25 cellular contexts compared by ENCODE assay signal in genomic region chr12:92414383-92415065, GRCh38.
DNase-seq lines count a peak whose midpoint lies in the region; ATAC-seq, FAIRE-seq and TF ChIP-seq lines count a peak whose summit lies in the region.
"Had no signal": no experiment of that assay in that cellular context is flagged by ENCODE, and none has a peak within 500 bp of the region (broad histone marks: within the 10 kb centered on the region; RNA-seq: fewer than 3 reads in every experiment).

No MANE protein-coding gene starts in this region.

- no peak for ATAC-seq in activated T-helper 17 cell treated with anti-CD3 and anti-CD28 coated beads, Interleukin-2, amount 50 U/mL, for 72 hours (replicated peaks)
- ATAC-seq in HG03280 (IDR thresholded peaks at IDR 0.05; ENCODE audit: unreplicated experiment) (no peak), GM18520 (IDR thresholded peaks at IDR 0.05; ENCODE audit: unreplicated experiment) (no peak)
- ATAC-seq: HepG2; stimulated activated naive CD8-positive, alpha-beta T cell treated with anti-CD3 and anti-CD28 coated beads, Interleukin-15, amount 100 ng/mL, for 72 hours had no signal

- H3K27ac Mint-ChIP-seq in activated T-helper 17 cell treated with anti-CD3 and anti-CD28 coated beads, Interleukin-2, amount 50 U/mL, for 72 hours, result peak overlapping the region; percentile 10
- H3K27ac Mint-ChIP-seq: stimulated activated naive CD8-positive, alpha-beta T cell treated with anti-CD3 and anti-CD28 coated beads, Interleukin-15, amount 100 ng/mL, for 72 hours; T-helper 1 cell treated with Interleukin-12 subunit alpha and Interleukin-12 subunit beta and Interleukin-4 antibody, amounts not matched to agents 30 μg/mL and 1 μg/mL, for 36 hours had no signal

- H3K4me3 ChIP-seq in choroid plexus epithelial cell (ENCODE audit: low read depth, low read length) (no peak overlapping the region), keratinocyte (ENCODE audit: control insufficient read depth in 2 of 3, extremely low read depth in 1 of 3, insufficient read depth in 2 of 3, low read depth in 1 of 3, low read length in 3 of 3) (no peak overlapping the region), skeletal muscle tissue (ENCODE audit: low read length in 3 of 3) (no peak overlapping the region)
- H3K4me3 ChIP-seq: HAP-1, transverse colon had no signal

- H3K79me2 ChIP-seq in keratinocyte (ENCODE audit: control insufficient read depth, insufficient read depth, low read length), result no peaks in the 10 kb centered on the region

- H3K4me2 ChIP-seq in keratinocyte (ENCODE audit: control insufficient read depth, extremely low read depth, insufficient read depth, low read depth, low read length), result no peak overlapping the region

- H3K27ac ChIP-seq in keratinocyte (ENCODE audit: control insufficient read depth, insufficient read depth, low read length) (no peak overlapping the region), skeletal muscle tissue (ENCODE audit: low read depth, low read length) (peak overlapping the region; percentile 29)
- H3K27ac ChIP-seq: HL-60, transverse colon, WERI-Rb-1 had no signal

- no peaks in the 10 kb centered on the region for H3K9me1 ChIP-seq in keratinocyte (ENCODE audit: control insufficient read depth, extremely low read depth, insufficient read depth, low read length)

- peaks cover 4% of the 10 kb centered on the region for H3K9me3 Mint-ChIP-seq in activated T-helper 17 cell treated with anti-CD3 and anti-CD28 coated beads, Interleukin-2, amount 50 U/mL, for 72 hours
- H3K9me3 Mint-ChIP-seq: central memory CD8-positive, alpha-beta T cell; T-helper 1 cell treated with Interleukin-12 subunit alpha and Interleukin-12 subunit beta and Interleukin-4 antibody, amounts not matched to agents 30 μg/mL and 1 μg/mL, for 36 hours had no signal

- H3K27me3 Mint-ChIP-seq in activated T-helper 17 cell treated with anti-CD3 and anti-CD28 coated beads, Interleukin-2, amount 50 U/mL, for 72 hours, result no peaks in the 10 kb centered on the region
- H3K27me3 Mint-ChIP-seq: CD4-positive, alpha-beta memory T cell; central memory CD8-positive, alpha-beta T cell; stimulated activated naive CD8-positive, alpha-beta T cell treated with anti-CD3 and anti-CD28 coated beads, Interleukin-15, amount 100 ng/mL, for 72 hours had no signal

- dilution Hi-C loops in keratinocyte (cut with MboI; ENCODE audit: extremely low pct_ligation_motif_present, low sequenced_read_pairs), result no loop called here

- H3K27me3 ChIP-seq in keratinocyte (ENCODE audit: control insufficient read depth, extremely low read depth, insufficient read depth, low read length), result no peaks in the 10 kb centered on the region
- no peaks in the 10 kb centered on the region for H3K27me3 ChIP-seq in skeletal muscle tissue (ENCODE audit: control insufficient read depth in 3 of 3, insufficient read depth in 3 of 3, low read length in 3 of 3)
- H3K27me3 ChIP-seq: transverse colon had no signal

- H3K4me1 ChIP-seq in keratinocyte (ENCODE audit: control insufficient read depth, extremely low read depth, insufficient read depth, low read length), result no peaks in the 10 kb centered on the region
- peaks cover 11 to 13% (median 12%) of the 10 kb centered on the region in 3 donors for H3K4me1 ChIP-seq in skeletal muscle tissue (ENCODE audit: control insufficient read depth in 3 of 3, insufficient read depth in 3 of 3, low read length in 3 of 3)
- H3K4me1 ChIP-seq: HAP-1 had no signal

- peak overlapping the region; percentile 55 for H2AFZ ChIP-seq in keratinocyte (ENCODE audit: control insufficient read depth, low read length)

- FAIRE-seq in keratinocyte (lab: Jason Lieb, UNC), result no peak
- FAIRE-seq: HepG2, RCC 7860 had no signal

- H4K20me1 ChIP-seq in keratinocyte (ENCODE audit: control insufficient read depth, extremely low read depth, insufficient read depth, low read length), result no peaks in the 10 kb centered on the region

- H3K36me3 Mint-ChIP-seq in activated T-helper 17 cell treated with anti-CD3 and anti-CD28 coated beads, Interleukin-2, amount 50 U/mL, for 72 hours (ENCODE audit: low read depth), result no peaks in the 10 kb centered on the region
- H3K36me3 Mint-ChIP-seq: CD4-positive, alpha-beta memory T cell had no signal

- peaks cover 8% of the 10 kb centered on the region for H3K4me1 Mint-ChIP-seq in activated T-helper 17 cell treated with anti-CD3 and anti-CD28 coated beads, Interleukin-2, amount 50 U/mL, for 72 hours
- H3K4me1 Mint-ChIP-seq: central memory CD8-positive, alpha-beta T cell had no signal

- peak; percentile 65 for DNase-seq in choroid plexus epithelial cell (ENCODE audit: low read depth)
- no peak for DNase-seq in keratinocyte (ENCODE audit: low read depth, low spot score)
- no peak for DNase-seq in NCI-H1694 (lab: John Stamatoyannopoulos, UW)
- no peak for DNase-seq in DMS 273 treated with DMSO at 0.1 percent for 48 hours (lab: John Stamatoyannopoulos, UW)
- DNase-seq: activated CD8-positive, alpha-beta memory T cell treated with anti-CD3 and anti-CD28 coated beads, Interleukin-2, amount 50 U/mL, for 48 hours; activated gamma-delta T cell; CD4-positive, alpha-beta memory T cell; erythroblast; GDM1; NCI-H1417; NCI-H510A; stimulated activated CD4-positive, alpha-beta T cell treated with anti-CD3 and anti-CD28 coated beads, Interleukin-4, amount 100 ng/mL, for 1 hour; stimulated activated naive CD8-positive, alpha-beta T cell treated with anti-CD3 and anti-CD28 coated beads, Interleukin-15, amount 100 ng/mL, for 72 hours; transverse colon; WERI-Rb-1 had no signal

- H3K9me3 ChIP-seq in keratinocyte (ENCODE audit: control insufficient read depth, low read depth, low read length), result no peaks in the 10 kb centered on the region
- no peaks in the 10 kb centered on the region for H3K9me3 ChIP-seq in skeletal muscle tissue (ENCODE audit: control insufficient read depth in 3 of 3, low read length in 3 of 3)
- H3K9me3 ChIP-seq: HAP-1, transverse colon had no signal

- TF ChIP-seq CTCF in choroid plexus epithelial cell (conservative IDR thresholded peaks at IDR 0.05; ENCODE audit: low read depth, low read length), result no peak
- TF ChIP-seq CTCF in keratinocyte (optimal IDR thresholded peaks at IDR 0.05 in 1 of 3, IDR thresholded peaks at IDR 0.05 in 1 of 3, conservative IDR thresholded peaks at IDR 0.05 in 1 of 3; ENCODE audit: extremely low read depth in 1 of 3, insufficient read depth in 2 of 3, low read length in 3 of 3), result no peak

- H3K36me3 ChIP-seq in keratinocyte (ENCODE audit: control insufficient read depth in 2 of 2, extremely low read depth in 1 of 2, insufficient read depth in 2 of 2, low read length in 2 of 2) (no peaks in the 10 kb centered on the region), skeletal muscle tissue (ENCODE audit: control insufficient read depth in 3 of 3, insufficient read depth in 3 of 3, low read length in 3 of 3) (no peaks in the 10 kb centered on the region)
- H3K36me3 ChIP-seq: HAP-1, transverse colon, WERI-Rb-1 had no signal

- H3K9ac ChIP-seq in keratinocyte (ENCODE audit: control insufficient read depth, extremely low read depth, insufficient read depth, low read length) (no peak overlapping the region), skeletal muscle tissue (ENCODE audit: low read depth in 1 of 3, low read length in 3 of 3) (no peak overlapping the region)

- H3K4me3 Mint-ChIP-seq in activated T-helper 17 cell treated with anti-CD3 and anti-CD28 coated beads, Interleukin-2, amount 50 U/mL, for 72 hours, result no peak overlapping the region
- H3K4me3 Mint-ChIP-seq: CD4-positive, alpha-beta memory T cell; central memory CD8-positive, alpha-beta T cell; stimulated activated naive CD8-positive, alpha-beta T cell treated with anti-CD3 and anti-CD28 coated beads, Interleukin-15, amount 100 ng/mL, for 72 hours; T-helper 1 cell treated with Interleukin-12 subunit alpha and Interleukin-12 subunit beta and Interleukin-4 antibody, amounts not matched to agents 30 μg/mL and 1 μg/mL, for 36 hours had no signal
